ENCODE assay signal across 20 cellular contexts in the genomic region with DNA sequence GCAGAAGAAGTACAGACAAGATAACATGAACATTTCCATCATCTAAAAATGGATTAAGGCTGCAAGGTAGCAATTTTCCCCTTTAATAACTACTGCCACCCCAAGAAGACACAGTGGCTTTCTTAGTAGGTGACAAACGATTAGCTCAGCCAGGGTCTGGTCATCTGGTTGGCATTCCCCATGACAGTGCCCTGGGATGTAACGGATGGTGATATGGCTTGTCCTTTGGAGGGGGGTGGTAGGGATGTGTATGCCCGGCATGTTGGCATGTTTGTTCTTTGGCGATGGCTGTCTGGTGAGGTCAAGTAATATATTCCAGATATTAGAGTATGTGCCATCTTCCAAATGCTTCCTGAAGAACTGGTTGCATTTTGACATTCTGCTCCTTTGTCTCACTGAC.
"Had no signal": no experiment of that assay in that cellular context is flagged by ENCODE, and none has a peak within 500 bp of the region (broad histone marks: within the 10 kb centered on the region; RNA-seq: fewer than 3 reads in every experiment).

No MANE protein-coding gene starts in this region.

- H3K27ac ChIP-seq: neutrophil, spleen, stomach had no signal

- H3K4me1 ChIP-seq: spleen, stomach had no signal

- ATAC-seq: naive thymus-derived CD4-positive, alpha-beta T cell; sciatic nerve; stimulated activated memory B cell treated with anti-CD40 and anti-IgM and Interleukin-4, amounts not matched to agents 10 μg/mL and 1 μg/mL and 100 μg/mL, for 72 hours had no signal

- H3K4me1 Mint-ChIP-seq: endodermal cell; stimulated activated memory B cell treated with anti-CD40 and anti-IgM and Interleukin-4, amounts not matched to agents 10 μg/mL and 1 μg/mL and 100 μg/mL, for 72 hours had no signal

- H3K27ac Mint-ChIP-seq: dendritic cell treated with granulocyte-macrophage colony-stimulating factor and Interleukin-4, amounts not matched to agents 40 ng/mL and 50 ng/mL, for 4 days; endodermal cell; nephron progenitor cell; stimulated activated memory B cell treated with anti-CD40 and anti-IgM and Interleukin-4, amounts not matched to agents 10 μg/mL and 1 μg/mL and 100 μg/mL, for 72 hours; type B pancreatic cell had no signal

- DNase-seq: endodermal cell; erythroblast; foreskin melanocyte; kidney glomerular epithelial cell; mammary epithelial cell; naive thymus-derived CD4-positive, alpha-beta T cell; spleen; stimulated activated CD4-positive, alpha-beta T cell treated with anti-CD3 and anti-CD28 coated beads, Interleukin-15, amount 100 ng/mL, for 24 hours; stimulated activated CD4-positive, alpha-beta T cell treated with anti-CD3 and anti-CD28 coated beads, Interleukin-1b, Interleukin-23, amount 100 ng/mL, for 48 hours; stimulated activated CD4-positive, alpha-beta T cell treated with anti-CD3 and anti-CD28 coated beads, Interleukin-4, amount 100 ng/mL, for 24 hours; stomach had no signal

- H3K4me3 ChIP-seq: spleen, stomach had no signal

- H3K9me3 Mint-ChIP-seq: dendritic cell treated with granulocyte-macrophage colony-stimulating factor and Interleukin-4, amounts not matched to agents 40 ng/mL and 50 ng/mL, for 4 days; endodermal cell; nephron progenitor cell; type B pancreatic cell had no signal

- H3K9me3 ChIP-seq: neutrophil, spleen, stomach had no signal

- FAIRE-seq: colon, endothelial cell of umbilical vein, urothelium cell line had no signal

- H3K36me3 Mint-ChIP-seq: naive thymus-derived CD4-positive, alpha-beta T cell; stimulated activated memory B cell treated with anti-CD40 and anti-IgM and Interleukin-4, amounts not matched to agents 10 μg/mL and 1 μg/mL and 100 μg/mL, for 72 hours had no signal

- H3K4me3 Mint-ChIP-seq: dendritic cell treated with granulocyte-macrophage colony-stimulating factor and Interleukin-4, amounts not matched to agents 40 ng/mL and 50 ng/mL, for 4 days; endodermal cell; naive thymus-derived CD4-positive, alpha-beta T cell; stimulated activated memory B cell treated with anti-CD40 and anti-IgM and Interleukin-4, amounts not matched to agents 10 μg/mL and 1 μg/mL and 100 μg/mL, for 72 hours had no signal

- H3K36me3 ChIP-seq: neutrophil, spleen, stomach had no signal
